ENCODE assay signal across 2 cellular contexts in genomic region chr22:41523464-41524221, GRCh38.
TF ChIP-seq lines count a peak whose summit lies in the region.

No MANE protein-coding gene starts in this region.

TF ChIP-seq in SK-N-SH, 30 proteins besides CTCF, POLR2A, EP300 and RAD21 (continued from another document):
- TF ChIP-seq REST (IDR thresholded peaks at IDR 0.05; ENCODE audit: low read depth, low read length) = no peak
- TF ChIP-seq MXI1 (IDR thresholded peaks at IDR 0.05; ENCODE audit: low read depth, low read length) = no peak
- TF ChIP-seq RXRA (IDR thresholded peaks at IDR 0.05; ENCODE audit: borderline replicate concordance, low read depth) = no peak
- no peak for TF ChIP-seq USF2 (IDR thresholded peaks at IDR 0.05; ENCODE audit: borderline replicate concordance, low read depth, low read length)
- no peak for TF ChIP-seq TAF1 (IDR thresholded peaks at IDR 0.05; ENCODE audit: borderline replicate concordance, low read depth, low read length)
- TF ChIP-seq FOXJ3 (CRISPR knock-in tag; IDR thresholded peaks at IDR 0.05) = no peak
- no peak; the same call in 1 of the 2 replicates for TF ChIP-seq JUND (IDR thresholded peaks at IDR 0.05)
- no peak for TF ChIP-seq RCOR1 (IDR thresholded peaks at IDR 0.05; ENCODE audit: low read length)
- TF ChIP-seq IRF3 (IDR thresholded peaks at IDR 0.05; ENCODE audit: low read depth, low read length) = no peak

TF ChIP-seq in SK-N-SH treated with all-trans-retinoic acid at 6 μM for 48 hours, 23 proteins besides CTCF, POLR2A, EP300 and RAD21 (continued from another document):
- TF ChIP-seq PATZ1 (CRISPR knock-in tag; IDR thresholded peaks at IDR 0.05; ENCODE audit: borderline replicate concordance) (no peak), POU6F1 (CRISPR knock-in tag; IDR thresholded peaks at IDR 0.05; ENCODE audit: borderline replicate concordance, low read depth) (no peak), ZFP3 (CRISPR knock-in tag; IDR thresholded peaks at IDR 0.05) (no peak), ZFP30 (CRISPR knock-in tag; IDR thresholded peaks at IDR 0.05) (no peak), GLIS3 (CRISPR knock-in tag; IDR thresholded peaks at IDR 0.05) (no peak), SNAI2 (CRISPR knock-in tag; IDR thresholded peaks at IDR 0.05) (no peak), PPARA (CRISPR knock-in tag; IDR thresholded peaks at IDR 0.05; ENCODE audit: borderline replicate concordance) (no peak)
